In the genomic region with DNA sequence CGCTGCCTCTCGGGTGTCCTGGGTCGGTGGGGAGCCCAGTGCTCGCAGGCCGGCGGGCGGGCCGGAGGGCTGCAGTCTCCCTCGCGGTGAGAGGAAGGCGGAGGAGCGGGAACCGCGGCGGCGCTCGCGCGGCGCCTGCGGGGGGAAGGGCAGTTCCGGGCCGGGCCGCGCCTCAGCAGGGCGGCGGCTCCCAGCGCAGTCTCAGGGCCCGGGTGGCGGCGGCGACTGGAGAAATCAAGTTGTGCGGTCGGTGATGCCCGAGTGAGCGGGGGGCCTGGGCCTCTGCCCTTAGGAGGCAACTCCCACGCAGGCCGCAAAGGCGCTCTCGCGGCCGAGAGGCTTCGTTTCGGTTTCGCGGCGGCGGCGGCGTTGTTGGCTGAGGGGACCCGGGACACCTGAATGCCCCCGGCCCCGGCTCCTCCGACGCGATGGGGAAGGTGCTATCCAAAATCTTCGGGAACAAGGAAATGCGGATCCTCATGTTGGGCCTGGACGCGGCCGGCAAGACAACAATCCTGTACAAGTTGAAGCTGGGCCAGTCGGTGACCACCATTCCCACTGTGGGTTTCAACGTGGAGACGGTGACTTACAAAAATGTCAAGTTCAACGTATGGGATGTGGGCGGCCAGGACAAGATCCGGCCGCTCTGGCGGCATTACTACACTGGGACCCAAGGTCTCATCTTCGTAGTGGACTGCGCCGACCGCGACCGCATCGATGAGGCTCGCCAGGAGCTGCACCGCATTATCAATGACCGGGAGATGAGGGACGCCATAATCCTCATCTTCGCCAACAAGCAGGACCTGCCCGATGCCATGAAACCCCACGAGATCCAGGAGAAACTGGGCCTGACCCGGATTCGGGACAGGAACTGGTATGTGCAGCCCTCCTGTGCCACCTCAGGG, we compare ENCODE assay signal across 1 cellular context.
TF ChIP-seq lines count a peak whose summit lies in the region.

No MANE protein-coding gene starts in this region.

TF ChIP-seq in GM12878, 131 proteins besides CTCF, POLR2A, EP300 and RAD21 (continued from another document and continues in another):
- TF ChIP-seq STAT1 (conservative IDR thresholded peaks at IDR 0.05): no peak; the same call in 1 of the 2 replicates
- TF ChIP-seq, protein P1, sequence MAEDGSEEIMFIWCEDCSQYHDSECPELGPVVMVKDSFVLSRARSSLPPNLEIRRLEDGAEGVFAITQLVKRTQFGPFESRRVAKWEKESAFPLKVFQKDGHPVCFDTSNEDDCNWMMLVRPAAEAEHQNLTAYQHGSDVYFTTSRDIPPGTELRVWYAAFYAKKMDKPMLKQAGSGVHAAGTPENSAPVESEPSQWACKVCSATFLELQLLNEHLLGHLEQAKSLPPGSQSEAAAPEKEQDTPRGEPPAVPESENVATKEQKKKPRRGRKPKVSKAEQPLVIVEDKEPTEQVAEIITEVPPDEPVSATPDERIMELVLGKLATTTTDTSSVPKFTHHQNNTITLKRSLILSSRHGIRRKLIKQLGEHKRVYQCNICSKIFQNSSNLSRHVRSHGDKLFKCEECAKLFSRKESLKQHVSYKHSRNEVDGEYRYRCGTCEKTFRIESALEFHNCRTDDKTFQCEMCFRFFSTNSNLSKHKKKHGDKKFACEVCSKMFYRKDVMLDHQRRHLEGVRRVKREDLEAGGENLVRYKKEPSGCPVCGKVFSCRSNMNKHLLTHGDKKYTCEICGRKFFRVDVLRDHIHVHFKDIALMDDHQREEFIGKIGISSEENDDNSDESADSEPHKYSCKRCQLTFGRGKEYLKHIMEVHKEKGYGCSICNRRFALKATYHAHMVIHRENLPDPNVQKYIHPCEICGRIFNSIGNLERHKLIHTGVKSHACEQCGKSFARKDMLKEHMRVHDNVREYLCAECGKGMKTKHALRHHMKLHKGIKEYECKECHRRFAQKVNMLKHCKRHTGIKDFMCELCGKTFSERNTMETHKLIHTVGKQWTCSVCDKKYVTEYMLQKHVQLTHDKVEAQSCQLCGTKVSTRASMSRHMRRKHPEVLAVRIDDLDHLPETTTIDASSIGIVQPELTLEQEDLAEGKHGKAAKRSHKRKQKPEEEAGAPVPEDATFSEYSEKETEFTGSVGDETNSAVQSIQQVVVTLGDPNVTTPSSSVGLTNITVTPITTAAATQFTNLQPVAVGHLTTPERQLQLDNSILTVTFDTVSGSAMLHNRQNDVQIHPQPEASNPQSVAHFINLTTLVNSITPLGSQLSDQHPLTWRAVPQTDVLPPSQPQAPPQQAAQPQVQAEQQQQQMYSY (CRISPR knock-in tag; IDR thresholded peaks at IDR 0.05): no peak
- peak; percentile 27 for TF ChIP-seq MYC (IDR thresholded peaks at IDR 0.05; ENCODE audit: insufficient read depth, insufficient read length, insufficient replicate concordance, low read length, severe bottlenecking)
- TF ChIP-seq JUND (IDR thresholded peaks at IDR 0.05; ENCODE audit: low read depth, low read length): no peak
- TF ChIP-seq EZH2 (IDR thresholded peaks at IDR 0.05; ENCODE audit: borderline replicate concordance, control insufficient read depth, low read depth, low read length): no peak
- TF ChIP-seq, protein P2, sequence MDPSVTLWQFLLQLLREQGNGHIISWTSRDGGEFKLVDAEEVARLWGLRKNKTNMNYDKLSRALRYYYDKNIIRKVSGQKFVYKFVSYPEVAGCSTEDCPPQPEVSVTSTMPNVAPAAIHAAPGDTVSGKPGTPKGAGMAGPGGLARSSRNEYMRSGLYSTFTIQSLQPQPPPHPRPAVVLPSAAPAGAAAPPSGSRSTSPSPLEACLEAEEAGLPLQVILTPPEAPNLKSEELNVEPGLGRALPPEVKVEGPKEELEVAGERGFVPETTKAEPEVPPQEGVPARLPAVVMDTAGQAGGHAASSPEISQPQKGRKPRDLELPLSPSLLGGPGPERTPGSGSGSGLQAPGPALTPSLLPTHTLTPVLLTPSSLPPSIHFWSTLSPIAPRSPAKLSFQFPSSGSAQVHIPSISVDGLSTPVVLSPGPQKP (IDR thresholded peaks at IDR 0.05; ENCODE audit: low read depth, low read length): no peak
- TF ChIP-seq, protein P3, sequence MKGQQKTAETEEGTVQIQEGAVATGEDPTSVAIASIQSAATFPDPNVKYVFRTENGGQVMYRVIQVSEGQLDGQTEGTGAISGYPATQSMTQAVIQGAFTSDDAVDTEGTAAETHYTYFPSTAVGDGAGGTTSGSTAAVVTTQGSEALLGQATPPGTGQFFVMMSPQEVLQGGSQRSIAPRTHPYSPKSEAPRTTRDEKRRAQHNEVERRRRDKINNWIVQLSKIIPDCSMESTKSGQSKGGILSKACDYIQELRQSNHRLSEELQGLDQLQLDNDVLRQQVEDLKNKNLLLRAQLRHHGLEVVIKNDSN (IDR thresholded peaks at IDR 0.05; ENCODE audit: borderline replicate concordance, extremely low read length, insufficient read depth, low read depth, low read length): no peak
- TF ChIP-seq HDAC2 (IDR thresholded peaks at IDR 0.05): no peak
- TF ChIP-seq, protein P4, sequence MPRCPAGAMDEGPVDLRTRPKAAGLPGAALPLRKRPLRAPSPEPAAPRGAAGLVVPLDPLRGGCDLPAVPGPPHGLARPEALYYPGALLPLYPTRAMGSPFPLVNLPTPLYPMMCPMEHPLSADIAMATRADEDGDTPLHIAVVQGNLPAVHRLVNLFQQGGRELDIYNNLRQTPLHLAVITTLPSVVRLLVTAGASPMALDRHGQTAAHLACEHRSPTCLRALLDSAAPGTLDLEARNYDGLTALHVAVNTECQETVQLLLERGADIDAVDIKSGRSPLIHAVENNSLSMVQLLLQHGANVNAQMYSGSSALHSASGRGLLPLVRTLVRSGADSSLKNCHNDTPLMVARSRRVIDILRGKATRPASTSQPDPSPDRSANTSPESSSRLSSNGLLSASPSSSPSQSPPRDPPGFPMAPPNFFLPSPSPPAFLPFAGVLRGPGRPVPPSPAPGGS (IDR thresholded peaks at IDR 0.05; ENCODE audit: borderline replicate concordance, insufficient read depth, low read depth, low read length, poor library complexity, severe bottlenecking): no peak
- no peak for TF ChIP-seq NFYA (IDR thresholded peaks at IDR 0.05; ENCODE audit: borderline replicate concordance, low read depth, low read length)
- TF ChIP-seq TCF3 (IDR thresholded peaks at IDR 0.05; ENCODE audit: borderline replicate concordance, insufficient read depth, low read depth, low read length): 0 out of 2 replicates have a peak, but pooled peaks have one; percentile 12
- TF ChIP-seq RB1 (IDR thresholded peaks at IDR 0.05; ENCODE audit: borderline replicate concordance): peak; percentile 76; the same call in 1 of the 2 replicates
- TF ChIP-seq, protein P5, sequence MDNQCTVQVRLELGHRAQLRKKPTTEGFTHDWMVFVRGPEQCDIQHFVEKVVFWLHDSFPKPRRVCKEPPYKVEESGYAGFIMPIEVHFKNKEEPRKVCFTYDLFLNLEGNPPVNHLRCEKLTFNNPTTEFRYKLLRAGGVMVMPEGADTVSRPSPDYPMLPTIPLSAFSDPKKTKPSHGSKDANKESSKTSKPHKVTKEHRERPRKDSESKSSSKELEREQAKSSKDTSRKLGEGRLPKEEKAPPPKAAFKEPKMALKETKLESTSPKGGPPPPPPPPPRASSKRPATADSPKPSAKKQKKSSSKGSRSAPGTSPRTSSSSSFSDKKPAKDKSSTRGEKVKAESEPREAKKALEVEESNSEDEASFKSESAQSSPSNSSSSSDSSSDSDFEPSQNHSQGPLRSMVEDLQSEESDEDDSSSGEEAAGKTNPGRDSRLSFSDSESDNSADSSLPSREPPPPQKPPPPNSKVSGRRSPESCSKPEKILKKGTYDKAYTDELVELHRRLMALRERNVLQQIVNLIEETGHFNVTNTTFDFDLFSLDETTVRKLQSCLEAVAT (IDR thresholded peaks at IDR 0.05): peak; percentile 71
- TF ChIP-seq JUNB (IDR thresholded peaks at IDR 0.05): no peak
- no peak for TF ChIP-seq RAD51 (IDR thresholded peaks at IDR 0.05)
- peak; percentile 93 for TF ChIP-seq DPF2 (IDR thresholded peaks at IDR 0.05)
- no peak for TF ChIP-seq ASH2L (IDR thresholded peaks at IDR 0.05; ENCODE audit: borderline replicate concordance, low read depth)
- TF ChIP-seq PAX8 (IDR thresholded peaks at IDR 0.05): no peak
- no peak for TF ChIP-seq NR2C1 (IDR thresholded peaks at IDR 0.05)
- TF ChIP-seq ZNF274 (IDR thresholded peaks at IDR 0.05; ENCODE audit: insufficient read depth, insufficient read length): no peak
- no peak for TF ChIP-seq MTA3 (IDR thresholded peaks at IDR 0.05; ENCODE audit: borderline replicate concordance, low read length)
- TF ChIP-seq IKZF2 (IDR thresholded peaks at IDR 0.05): peak in 1 of 2 experiments; percentile 9; a peak in 1 of 4 replicates
- TF ChIP-seq, protein P6, sequence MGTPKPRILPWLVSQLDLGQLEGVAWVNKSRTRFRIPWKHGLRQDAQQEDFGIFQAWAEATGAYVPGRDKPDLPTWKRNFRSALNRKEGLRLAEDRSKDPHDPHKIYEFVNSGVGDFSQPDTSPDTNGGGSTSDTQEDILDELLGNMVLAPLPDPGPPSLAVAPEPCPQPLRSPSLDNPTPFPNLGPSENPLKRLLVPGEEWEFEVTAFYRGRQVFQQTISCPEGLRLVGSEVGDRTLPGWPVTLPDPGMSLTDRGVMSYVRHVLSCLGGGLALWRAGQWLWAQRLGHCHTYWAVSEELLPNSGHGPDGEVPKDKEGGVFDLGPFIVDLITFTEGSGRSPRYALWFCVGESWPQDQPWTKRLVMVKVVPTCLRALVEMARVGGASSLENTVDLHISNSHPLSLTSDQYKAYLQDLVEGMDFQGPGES (IDR thresholded peaks at IDR 0.05): no peak
- TF ChIP-seq, protein P7, sequence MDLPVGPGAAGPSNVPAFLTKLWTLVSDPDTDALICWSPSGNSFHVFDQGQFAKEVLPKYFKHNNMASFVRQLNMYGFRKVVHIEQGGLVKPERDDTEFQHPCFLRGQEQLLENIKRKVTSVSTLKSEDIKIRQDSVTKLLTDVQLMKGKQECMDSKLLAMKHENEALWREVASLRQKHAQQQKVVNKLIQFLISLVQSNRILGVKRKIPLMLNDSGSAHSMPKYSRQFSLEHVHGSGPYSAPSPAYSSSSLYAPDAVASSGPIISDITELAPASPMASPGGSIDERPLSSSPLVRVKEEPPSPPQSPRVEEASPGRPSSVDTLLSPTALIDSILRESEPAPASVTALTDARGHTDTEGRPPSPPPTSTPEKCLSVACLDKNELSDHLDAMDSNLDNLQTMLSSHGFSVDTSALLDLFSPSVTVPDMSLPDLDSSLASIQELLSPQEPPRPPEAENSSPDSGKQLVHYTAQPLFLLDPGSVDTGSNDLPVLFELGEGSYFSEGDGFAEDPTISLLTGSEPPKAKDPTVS (IDR thresholded peaks at IDR 0.05; ENCODE audit: low read depth, low read length): no peak
- TF ChIP-seq, protein P8, sequence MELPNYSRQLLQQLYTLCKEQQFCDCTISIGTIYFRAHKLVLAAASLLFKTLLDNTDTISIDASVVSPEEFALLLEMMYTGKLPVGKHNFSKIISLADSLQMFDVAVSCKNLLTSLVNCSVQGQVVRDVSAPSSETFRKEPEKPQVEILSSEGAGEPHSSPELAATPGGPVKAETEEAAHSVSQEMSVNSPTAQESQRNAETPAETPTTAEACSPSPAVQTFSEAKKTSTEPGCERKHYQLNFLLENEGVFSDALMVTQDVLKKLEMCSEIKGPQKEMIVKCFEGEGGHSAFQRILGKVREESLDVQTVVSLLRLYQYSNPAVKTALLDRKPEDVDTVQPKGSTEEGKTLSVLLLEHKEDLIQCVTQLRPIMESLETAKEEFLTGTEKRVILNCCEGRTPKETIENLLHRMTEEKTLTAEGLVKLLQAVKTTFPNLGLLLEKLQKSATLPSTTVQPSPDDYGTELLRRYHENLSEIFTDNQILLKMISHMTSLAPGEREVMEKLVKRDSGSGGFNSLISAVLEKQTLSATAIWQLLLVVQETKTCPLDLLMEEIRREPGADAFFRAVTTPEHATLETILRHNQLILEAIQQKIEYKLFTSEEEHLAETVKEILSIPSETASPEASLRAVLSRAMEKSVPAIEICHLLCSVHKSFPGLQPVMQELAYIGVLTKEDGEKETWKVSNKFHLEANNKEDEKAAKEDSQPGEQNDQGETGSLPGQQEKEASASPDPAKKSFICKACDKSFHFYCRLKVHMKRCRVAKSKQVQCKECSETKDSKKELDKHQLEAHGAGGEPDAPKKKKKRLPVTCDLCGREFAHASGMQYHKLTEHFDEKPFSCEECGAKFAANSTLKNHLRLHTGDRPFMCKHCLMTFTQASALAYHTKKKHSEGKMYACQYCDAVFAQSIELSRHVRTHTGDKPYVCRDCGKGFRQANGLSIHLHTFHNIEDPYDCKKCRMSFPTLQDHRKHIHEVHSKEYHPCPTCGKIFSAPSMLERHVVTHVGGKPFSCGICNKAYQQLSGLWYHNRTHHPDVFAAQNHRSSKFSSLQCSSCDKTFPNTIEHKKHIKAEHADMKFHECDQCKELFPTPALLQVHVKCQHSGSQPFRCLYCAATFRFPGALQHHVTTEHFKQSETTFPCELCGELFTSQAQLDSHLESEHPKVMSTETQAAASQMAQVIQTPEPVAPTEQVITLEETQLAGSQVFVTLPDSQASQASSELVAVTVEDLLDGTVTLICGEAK (IDR thresholded peaks at IDR 0.05; ENCODE audit: borderline replicate concordance): no peak
- peak; percentile 86 for TF ChIP-seq GATAD2B (conservative IDR thresholded peaks at IDR 0.05; ENCODE audit: low read depth)
- TF ChIP-seq CREB1 (IDR thresholded peaks at IDR 0.05; ENCODE audit: low read depth): peak; percentile 25; the same call in 1 of the 2 replicates
- no peak for TF ChIP-seq HDGF (IDR thresholded peaks at IDR 0.05)
- TF ChIP-seq, protein P9, sequence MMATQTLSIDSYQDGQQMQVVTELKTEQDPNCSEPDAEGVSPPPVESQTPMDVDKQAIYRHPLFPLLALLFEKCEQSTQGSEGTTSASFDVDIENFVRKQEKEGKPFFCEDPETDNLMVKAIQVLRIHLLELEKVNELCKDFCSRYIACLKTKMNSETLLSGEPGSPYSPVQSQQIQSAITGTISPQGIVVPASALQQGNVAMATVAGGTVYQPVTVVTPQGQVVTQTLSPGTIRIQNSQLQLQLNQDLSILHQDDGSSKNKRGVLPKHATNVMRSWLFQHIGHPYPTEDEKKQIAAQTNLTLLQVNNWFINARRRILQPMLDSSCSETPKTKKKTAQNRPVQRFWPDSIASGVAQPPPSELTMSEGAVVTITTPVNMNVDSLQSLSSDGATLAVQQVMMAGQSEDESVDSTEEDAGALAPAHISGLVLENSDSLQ (IDR thresholded peaks at IDR 0.05): no peak
- no peak; the same call in 1 of the 2 replicates for TF ChIP-seq YY1 (IDR thresholded peaks at IDR 0.05; ENCODE audit: low read depth, low read length)
- no peak for TF ChIP-seq SIX5 (IDR thresholded peaks at IDR 0.05; ENCODE audit: low read depth, low read length, severe bottlenecking)
- no peak for TF ChIP-seq ZNF384 (IDR thresholded peaks at IDR 0.05; ENCODE audit: borderline replicate concordance, low read depth, low read length)
- TF ChIP-seq MTA2 (IDR thresholded peaks at IDR 0.05; ENCODE audit: low read depth): no peak
- TF ChIP-seq, protein P10, sequence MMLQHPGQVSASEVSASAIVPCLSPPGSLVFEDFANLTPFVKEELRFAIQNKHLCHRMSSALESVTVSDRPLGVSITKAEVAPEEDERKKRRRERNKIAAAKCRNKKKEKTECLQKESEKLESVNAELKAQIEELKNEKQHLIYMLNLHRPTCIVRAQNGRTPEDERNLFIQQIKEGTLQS (IDR thresholded peaks at IDR 0.05; ENCODE audit: borderline replicate concordance, extremely low read depth, low read depth, low read length): no peak
- TF ChIP-seq RELA (IDR thresholded peaks at IDR 0.05; ENCODE audit: borderline replicate concordance, partially characterized antibody): no peak
- TF ChIP-seq HCFC1 (IDR thresholded peaks at IDR 0.05; ENCODE audit: low read length): no peak; the same call in 1 of the 2 replicates
- no peak for TF ChIP-seq TCF12 (IDR thresholded peaks at IDR 0.05; ENCODE audit: low read depth, low read length)
